In the genomic region with DNA sequence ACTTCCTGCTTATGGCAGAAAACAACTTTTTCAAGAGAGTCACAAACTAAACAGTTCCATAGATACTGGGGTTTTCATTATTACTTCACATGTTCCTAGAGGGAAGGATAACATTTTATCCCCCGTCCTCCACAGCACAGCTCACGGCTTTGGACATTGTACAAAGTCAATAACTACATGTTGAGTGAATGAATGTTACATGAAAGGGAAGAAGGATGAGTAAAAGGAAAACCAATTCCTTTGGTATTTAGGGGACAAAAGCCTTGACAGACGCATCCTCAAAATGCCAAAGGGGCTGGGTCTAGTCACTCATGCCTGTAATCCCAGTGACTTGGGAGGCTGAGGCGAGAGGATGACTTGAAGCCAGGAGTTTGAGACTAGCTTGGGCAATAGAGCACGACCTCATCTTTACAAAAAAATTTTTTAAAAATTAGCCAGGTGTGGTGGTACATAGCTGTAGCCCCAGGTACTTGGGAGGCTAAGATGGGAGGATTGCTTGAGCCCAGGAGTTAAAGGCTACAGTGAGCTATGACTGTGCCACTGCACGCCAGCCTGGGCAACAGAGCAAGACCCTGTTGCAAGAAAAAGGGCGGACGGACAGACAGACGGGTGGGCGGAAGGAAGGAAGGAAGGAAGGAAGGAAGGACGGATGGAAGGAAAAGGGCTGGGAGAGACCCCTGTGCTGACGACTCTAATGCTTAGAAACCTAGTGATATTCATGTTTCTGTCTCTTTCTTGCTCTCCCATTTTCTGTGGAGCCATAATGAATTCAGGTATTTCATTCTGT, we compare ENCODE assay signal across 9 cellular contexts. TPM values are rescaled to one million over a fixed set of nuclear protein-coding genes. Genes with fewer than 3 reads are reported as not detected.
A peak's percentile ranks its signal among the peaks of the same experiment; 100 is the strongest.
DNase-seq lines count a peak whose midpoint lies in the region; ATAC-seq and TF ChIP-seq lines count a peak whose summit lies in the region.
"Had no signal": no experiment of that assay in that cellular context is flagged by ENCODE, and none has a peak within 500 bp of the region (broad histone marks: within the 10 kb centered on the region; RNA-seq: fewer than 3 reads in every experiment).

No MANE protein-coding gene starts in this region.

- DNase-seq in activated CD8-positive, alpha-beta T cell treated with anti-CD3 and anti-CD28 coated beads for 36 hours = no peak
- no peak for DNase-seq in activated CD8-positive, alpha-beta T cell treated with anti-CD3 and anti-CD28 coated beads, Interleukin-2, amount 10 ng/mL, durations not matched to agents 7 days and 5 days
- DNase-seq in kidney glomerular epithelial cell (lab: John Stamatoyannopoulos, UW) (peak; percentile 50), HEK293T (ENCODE audit: extremely low spot score) (no peak), NCI-H1105 treated with DMSO at 0.1 percent for 48 hours (lab: John Stamatoyannopoulos, UW) (no peak)
- DNase-seq: NCI-H187 had no signal

- no peak for ATAC-seq in activated CD8-positive, alpha-beta T cell treated with anti-CD3 and anti-CD28 coated beads for 36 hours
- ATAC-seq in activated CD8-positive, alpha-beta T cell treated with anti-CD3 and anti-CD28 coated beads, Interleukin-2, amount 10 ng/mL, durations not matched to agents 7 days and 5 days = no peak
- ATAC-seq in HG03378 (IDR thresholded peaks at IDR 0.05; ENCODE audit: unreplicated experiment) = no peak

- H3K27ac ChIP-seq in angular gyrus (ENCODE audit: low read depth, low read length) (peak overlapping the region; percentile 92), temporal lobe (ENCODE audit: low read depth, low read length) (peak overlapping the region; percentile 90)

- no peaks in the 10 kb centered on the region for H3K27me3 Mint-ChIP-seq in activated CD8-positive, alpha-beta T cell treated with anti-CD3 and anti-CD28 coated beads for 36 hours
- H3K27me3 Mint-ChIP-seq in activated CD8-positive, alpha-beta T cell treated with anti-CD3 and anti-CD28 coated beads, Interleukin-2, amount 10 ng/mL, durations not matched to agents 7 days and 5 days (ENCODE audit: low read depth) = no peaks in the 10 kb centered on the region

- H3K4me3 Mint-ChIP-seq in activated CD8-positive, alpha-beta T cell treated with anti-CD3 and anti-CD28 coated beads for 36 hours = no peak overlapping the region
- no peak overlapping the region for H3K4me3 Mint-ChIP-seq in activated CD8-positive, alpha-beta T cell treated with anti-CD3 and anti-CD28 coated beads, Interleukin-2, amount 10 ng/mL, durations not matched to agents 7 days and 5 days

- CTCF ChIA-PET in activated CD8-positive, alpha-beta T cell treated with anti-CD3 and anti-CD28 coated beads for 36 hours (lab: Charles Lee) = interaction anchor here (0.6 to 14.1 kb wide), 8 partner anchors 8 to 213 kb away, joined by 3 to 179 read pairs (median 4); a partner anchor contains a TSS
- CTCF ChIA-PET in activated CD8-positive, alpha-beta T cell treated with anti-CD3 and anti-CD28 coated beads, Interleukin-2, amount 10 ng/mL, durations not matched to agents 7 days and 5 days (lab: Charles Lee) = interaction anchor here (0.8 to 6.5 kb wide), 6 partner anchors 8 to 27 kb away, joined by 3 to 56 read pairs (median 10); a partner anchor contains a TSS
- CTCF ChIA-PET in HEK293T (lab: Yijun Ruan, JAX) = interaction anchor here (0.9 to 3.2 kb wide), 5 partner anchors 11 to 281 kb away, joined by 3 to 27 read pairs (median 5); no protein-coding TSS in a partner anchor

- peaks cover 18% of the 10 kb centered on the region for H3K36me3 Mint-ChIP-seq in activated CD8-positive, alpha-beta T cell treated with anti-CD3 and anti-CD28 coated beads for 36 hours (ENCODE audit: low read depth)
- peaks cover 50% of the 10 kb centered on the region for H3K36me3 Mint-ChIP-seq in activated CD8-positive, alpha-beta T cell treated with anti-CD3 and anti-CD28 coated beads, Interleukin-2, amount 10 ng/mL, durations not matched to agents 7 days and 5 days (ENCODE audit: low read depth)

- peak overlapping the region; percentile 97 for H3K27ac Mint-ChIP-seq in activated CD8-positive, alpha-beta T cell treated with anti-CD3 and anti-CD28 coated beads for 36 hours
- H3K27ac Mint-ChIP-seq in activated CD8-positive, alpha-beta T cell treated with anti-CD3 and anti-CD28 coated beads, Interleukin-2, amount 10 ng/mL, durations not matched to agents 7 days and 5 days = no peak overlapping the region

- POLR2A ChIA-PET in activated CD8-positive, alpha-beta T cell treated with anti-CD3 and anti-CD28 coated beads for 36 hours (lab: Charles Lee) = interaction anchor here (0.5 to 10.6 kb wide), 10 partner anchors 12 to 123 kb away, joined by 3 to 120 read pairs (median 7); a partner anchor contains a TSS
- POLR2A ChIA-PET in activated CD8-positive, alpha-beta T cell treated with anti-CD3 and anti-CD28 coated beads, Interleukin-2, amount 10 ng/mL, durations not matched to agents 7 days and 5 days (lab: Charles Lee) = interaction anchor here (1.0 to 2.4 kb wide), 5 partner anchors 11 to 35 kb away, joined by 4 to 17 read pairs (median 5); a partner anchor contains a TSS
- POLR2A ChIA-PET in HEK293T (lab: Yijun Ruan, JAX) = interaction anchor here (1.0 to 10.0 kb wide), 5 partner anchors 12 to 87 kb away, joined by 3 to 89 read pairs (median 5); a partner anchor contains a TSS

- peaks cover 27% of the 10 kb centered on the region for H3K4me1 Mint-ChIP-seq in activated CD8-positive, alpha-beta T cell treated with anti-CD3 and anti-CD28 coated beads for 36 hours (ENCODE audit: low read depth)
- H3K4me1 Mint-ChIP-seq in activated CD8-positive, alpha-beta T cell treated with anti-CD3 and anti-CD28 coated beads, Interleukin-2, amount 10 ng/mL, durations not matched to agents 7 days and 5 days (ENCODE audit: low read depth) = peaks cover 14% of the 10 kb centered on the region

- no peaks in the 10 kb centered on the region for H3K9me3 Mint-ChIP-seq in activated CD8-positive, alpha-beta T cell treated with anti-CD3 and anti-CD28 coated beads for 36 hours
- H3K9me3 Mint-ChIP-seq in activated CD8-positive, alpha-beta T cell treated with anti-CD3 and anti-CD28 coated beads, Interleukin-2, amount 10 ng/mL, durations not matched to agents 7 days and 5 days (ENCODE audit: insufficient read depth) = no peaks in the 10 kb centered on the region

- no peak for TF ChIP-seq CTCF in activated CD8-positive, alpha-beta T cell treated with anti-CD3 and anti-CD28 coated beads for 36 hours (IDR thresholded peaks at IDR 0.05)

- intact Hi-C loops in activated CD8-positive, alpha-beta T cell treated with anti-CD3 and anti-CD28 coated beads for 36 hours (cut with micrococcal nuclease) = no loop called here

TF ChIP-seq in HEK293T, 16 proteins besides CTCF, POLR2A, EP300 and RAD21:
- TF ChIP-seq BHLHE40 (IDR thresholded peaks at IDR 0.05; ENCODE audit: borderline replicate concordance) (no peak), TARDBP (IDR thresholded peaks at IDR 0.05) (no peak), FOXK2 (IDR thresholded peaks at IDR 0.05) (no peak), FOXA1 (IDR thresholded peaks at IDR 0.05) (no peak), ELF4 (IDR thresholded peaks at IDR 0.05) (no peak), SP1 (IDR thresholded peaks at IDR 0.05) (no peak), L3MBTL2 (conservative IDR thresholded peaks at IDR 0.05) (no peak), ARNT (IDR thresholded peaks at IDR 0.05) (no peak), NFRKB (IDR thresholded peaks at IDR 0.05) (no peak), FOXM1 (IDR thresholded peaks at IDR 0.05; ENCODE audit: borderline replicate concordance) (no peak), LEF1 (IDR thresholded peaks at IDR 0.05; ENCODE audit: borderline replicate concordance) (no peak), HDGF (IDR thresholded peaks at IDR 0.05; ENCODE audit: borderline replicate concordance) (no peak), SUZ12 (IDR thresholded peaks at IDR 0.05) (no peak), ZNF384 (IDR thresholded peaks at IDR 0.05) (no peak)
- TF ChIP-seq, protein P1, sequence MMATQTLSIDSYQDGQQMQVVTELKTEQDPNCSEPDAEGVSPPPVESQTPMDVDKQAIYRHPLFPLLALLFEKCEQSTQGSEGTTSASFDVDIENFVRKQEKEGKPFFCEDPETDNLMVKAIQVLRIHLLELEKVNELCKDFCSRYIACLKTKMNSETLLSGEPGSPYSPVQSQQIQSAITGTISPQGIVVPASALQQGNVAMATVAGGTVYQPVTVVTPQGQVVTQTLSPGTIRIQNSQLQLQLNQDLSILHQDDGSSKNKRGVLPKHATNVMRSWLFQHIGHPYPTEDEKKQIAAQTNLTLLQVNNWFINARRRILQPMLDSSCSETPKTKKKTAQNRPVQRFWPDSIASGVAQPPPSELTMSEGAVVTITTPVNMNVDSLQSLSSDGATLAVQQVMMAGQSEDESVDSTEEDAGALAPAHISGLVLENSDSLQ (IDR thresholded peaks at IDR 0.05) = no peak
TF ChIP-seq in HEK293T: peak in this region for 0.

RNA-seq across cellular contexts. Expression of a gene that starts 14.6 kb away (rescaled TPM):
- 10 to 100 TPM; 46.6 to 47.3 TPM for total RNA-seq in activated CD8-positive, alpha-beta T cell treated with anti-CD3 and anti-CD28 coated beads for 36 hours
- 10 to 100 TPM; 56.0 to 70.2 TPM for total RNA-seq in activated CD8-positive, alpha-beta T cell treated with anti-CD3 and anti-CD28 coated beads, Interleukin-2, amount 10 ng/mL, durations not matched to agents 7 days and 5 days
- 34.4 TPM for total RNA-seq in temporal lobe

RNA-seq across cellular contexts. Expression of a gene that starts 30.5 kb away (rescaled TPM):
- total RNA-seq in activated CD8-positive, alpha-beta T cell treated with anti-CD3 and anti-CD28 coated beads for 36 hours = 10 to 100 TPM; 27.3 to 29.5 TPM
- total RNA-seq in activated CD8-positive, alpha-beta T cell treated with anti-CD3 and anti-CD28 coated beads, Interleukin-2, amount 10 ng/mL, durations not matched to agents 7 days and 5 days = 10 to 100 TPM; 25.5 to 26.6 TPM
- 7.9 TPM for total RNA-seq in temporal lobe

RNA-seq across cellular contexts. Expression of a gene that starts 34.4 kb away (rescaled TPM):
- total RNA-seq in activated CD8-positive, alpha-beta T cell treated with anti-CD3 and anti-CD28 coated beads for 36 hours = 10 to 100 TPM; 55.6 to 55.7 TPM
- 10 to 100 TPM; 59.3 to 63.9 TPM for total RNA-seq in activated CD8-positive, alpha-beta T cell treated with anti-CD3 and anti-CD28 coated beads, Interleukin-2, amount 10 ng/mL, durations not matched to agents 7 days and 5 days
- 15.5 TPM for total RNA-seq in temporal lobe

RNA-seq across cellular contexts. Expression of a gene that starts 58.1 kb away (rescaled TPM):
- total RNA-seq in activated CD8-positive, alpha-beta T cell treated with anti-CD3 and anti-CD28 coated beads for 36 hours = 100 to 1,000 TPM; 203 to 214 TPM
- 100 to 1,000 TPM; 194 to 210 TPM for total RNA-seq in activated CD8-positive, alpha-beta T cell treated with anti-CD3 and anti-CD28 coated beads, Interleukin-2, amount 10 ng/mL, durations not matched to agents 7 days and 5 days
- total RNA-seq in temporal lobe = 74.5 TPM

RNA-seq across cellular contexts. Expression of a gene that starts 59.9 kb away (rescaled TPM):
- not detected for total RNA-seq in activated CD8-positive, alpha-beta T cell treated with anti-CD3 and anti-CD28 coated beads for 36 hours
- total RNA-seq in activated CD8-positive, alpha-beta T cell treated with anti-CD3 and anti-CD28 coated beads, Interleukin-2, amount 10 ng/mL, durations not matched to agents 7 days and 5 days = not detected
- 5.7 TPM for total RNA-seq in temporal lobe
